ENCODE assay signal across 1 cellular context in the genomic region with DNA sequence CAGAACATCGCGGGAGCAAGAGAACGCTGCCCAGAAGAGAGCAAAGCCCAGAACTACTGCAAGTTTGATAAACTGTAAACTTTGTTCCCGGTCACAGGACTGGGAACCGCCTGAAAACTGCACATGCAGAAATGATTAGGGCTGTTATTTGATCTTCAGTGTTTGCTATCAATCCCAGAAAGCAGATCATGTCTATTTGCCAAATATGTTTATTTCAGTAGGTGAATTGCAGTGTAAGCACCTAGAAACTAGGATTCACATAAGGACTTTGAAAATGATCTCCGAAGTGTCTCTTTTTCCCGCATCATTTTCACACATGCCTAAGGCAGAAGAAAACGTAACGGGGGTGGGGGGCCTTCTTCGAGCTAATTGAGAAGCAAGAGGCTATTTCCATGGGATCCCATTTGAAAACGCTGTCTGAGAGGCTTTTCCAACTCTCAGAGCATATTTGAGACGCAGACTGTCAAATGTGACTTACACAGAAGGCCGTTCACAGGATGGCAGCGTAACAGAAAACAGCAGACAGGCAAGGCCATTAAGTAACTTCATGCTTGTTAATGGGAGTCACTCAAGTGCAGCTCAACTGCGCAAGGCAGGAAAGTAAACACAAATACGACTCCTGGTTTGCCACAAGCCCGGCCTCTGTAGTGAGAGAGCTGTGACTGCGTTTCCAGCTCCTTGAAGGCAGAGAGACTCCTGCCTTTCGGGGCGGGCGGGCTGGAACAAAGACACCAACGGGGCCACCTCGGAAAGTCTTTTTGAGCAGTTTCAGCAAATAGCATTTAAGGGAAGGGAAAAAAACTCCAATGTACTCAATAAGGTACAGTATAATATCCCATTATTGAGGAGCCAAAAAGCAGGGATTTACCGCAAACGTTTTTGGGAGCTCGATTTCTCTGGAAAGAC.
TF ChIP-seq lines count a peak whose summit lies in the region.

No MANE protein-coding gene starts in this region.

TF ChIP-seq in HepG2, 621 proteins besides CTCF, POLR2A, EP300 and RAD21 (continued from another document and continues in another):
- TF ChIP-seq ZBTB26 (CRISPR knock-in tag; IDR thresholded peaks at IDR 0.05; ENCODE audit: borderline replicate concordance) (peak; percentile 76), PRDM4 (CRISPR knock-in tag; IDR thresholded peaks at IDR 0.05; ENCODE audit: borderline replicate concordance) (no peak), FOXA3 (CRISPR knock-in tag; IDR thresholded peaks at IDR 0.05) (peak; percentile 95), TSC22D2 (CRISPR knock-in tag; IDR thresholded peaks at IDR 0.05; ENCODE audit: borderline replicate concordance) (peak; percentile 68; the same call in 1 of the 2 replicates), ZBTB25 (CRISPR knock-in tag; IDR thresholded peaks at IDR 0.05) (peak; percentile 50; the same call in 1 of the 2 replicates), SMAD1 (CRISPR knock-in tag; IDR thresholded peaks at IDR 0.05; ENCODE audit: borderline replicate concordance, low read depth) (no peak; the same call in 1 of the 2 replicates), ZNF549 (CRISPR knock-in tag; IDR thresholded peaks at IDR 0.05) (no peak), ZFP36 (IDR thresholded peaks at IDR 0.05; ENCODE audit: borderline replicate concordance, low read depth, low read length, partially characterized antibody) (no peak), ZNF296 (CRISPR knock-in tag; conservative IDR thresholded peaks at IDR 0.05) (peak; percentile 86; the same call in 1 of the 2 replicates), TEAD3 (CRISPR knock-in tag; optimal IDR thresholded peaks at IDR 0.05; ENCODE audit: borderline replicate concordance) (peak; percentile 85), KLF13 (CRISPR knock-in tag; IDR thresholded peaks at IDR 0.05) (no peak), NR0B2 (CRISPR knock-in tag; IDR thresholded peaks at IDR 0.05) (no peak), ZNF740 (CRISPR knock-in tag; IDR thresholded peaks at IDR 0.05) (no peak), MAZ (IDR thresholded peaks at IDR 0.05; ENCODE audit: borderline replicate concordance, low read depth, low read length) (no peak), MAZ (CRISPR knock-in tag; IDR thresholded peaks at IDR 0.05; ENCODE audit: low read depth) (peak; percentile 71; the same call in 1 of the 2 replicates), GATAD2A (CRISPR knock-in tag; IDR thresholded peaks at IDR 0.05) (peak; percentile 96), ATF7 (IDR thresholded peaks at IDR 0.05) (no peak), ATF7 (CRISPR knock-in tag; IDR thresholded peaks at IDR 0.05) (peak; percentile 60; the same call in 1 of the 2 replicates), JUND (CRISPR knock-in tag; IDR thresholded peaks at IDR 0.05) (peak; percentile 50; the same call in 1 of the 2 replicates), THAP11 (CRISPR knock-in tag; IDR thresholded peaks at IDR 0.05) (peak; percentile 82), ZSCAN30 (CRISPR knock-in tag; IDR thresholded peaks at IDR 0.05) (0 out of 2 replicates have a peak, but pooled peaks have one; percentile 35), MBNL3 (CRISPR knock-in tag; conservative IDR thresholded peaks at IDR 0.05) (no peak), IRX3 (CRISPR knock-in tag; IDR thresholded peaks at IDR 0.05; ENCODE audit: borderline replicate concordance, low read depth) (peak; percentile 86; the same call in 1 of the 2 replicates), ZNF121 (CRISPR knock-in tag; IDR thresholded peaks at IDR 0.05) (no peak), ZNF772 (CRISPR knock-in tag; IDR thresholded peaks at IDR 0.05) (peak; percentile 85), ZNF18 (CRISPR knock-in tag; IDR thresholded peaks at IDR 0.05; ENCODE audit: insufficient replicate concordance) (peak; percentile 93), ATAD3A (CRISPR knock-in tag; IDR thresholded peaks at IDR 0.05) (no peak), USF2 (IDR thresholded peaks at IDR 0.05; ENCODE audit: low read depth, low read length) (0 out of 2 replicates have a peak, but pooled peaks have one; percentile 10), USF2 (CRISPR knock-in tag; IDR thresholded peaks at IDR 0.05; ENCODE audit: borderline replicate concordance) (no peak)
- TF ChIP-seq, protein P1, sequence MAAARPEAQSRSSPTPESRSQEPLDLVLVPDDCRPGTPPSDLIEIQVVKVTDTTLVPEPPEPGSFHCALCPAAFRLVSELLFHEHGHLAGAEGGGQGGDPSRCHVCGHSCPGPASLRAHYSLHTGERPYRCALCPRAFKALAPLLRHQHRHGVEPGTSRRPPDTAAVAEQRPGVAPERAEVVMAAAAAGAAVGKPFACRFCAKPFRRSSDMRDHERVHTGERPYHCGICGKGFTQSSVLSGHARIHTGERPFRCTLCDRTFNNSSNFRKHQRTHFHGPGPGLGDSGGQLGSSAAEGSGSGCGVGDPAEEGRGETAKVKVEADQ (CRISPR knock-in tag; IDR thresholded peaks at IDR 0.05; ENCODE audit: borderline replicate concordance) = peak; percentile 82
- TF ChIP-seq, protein P2, sequence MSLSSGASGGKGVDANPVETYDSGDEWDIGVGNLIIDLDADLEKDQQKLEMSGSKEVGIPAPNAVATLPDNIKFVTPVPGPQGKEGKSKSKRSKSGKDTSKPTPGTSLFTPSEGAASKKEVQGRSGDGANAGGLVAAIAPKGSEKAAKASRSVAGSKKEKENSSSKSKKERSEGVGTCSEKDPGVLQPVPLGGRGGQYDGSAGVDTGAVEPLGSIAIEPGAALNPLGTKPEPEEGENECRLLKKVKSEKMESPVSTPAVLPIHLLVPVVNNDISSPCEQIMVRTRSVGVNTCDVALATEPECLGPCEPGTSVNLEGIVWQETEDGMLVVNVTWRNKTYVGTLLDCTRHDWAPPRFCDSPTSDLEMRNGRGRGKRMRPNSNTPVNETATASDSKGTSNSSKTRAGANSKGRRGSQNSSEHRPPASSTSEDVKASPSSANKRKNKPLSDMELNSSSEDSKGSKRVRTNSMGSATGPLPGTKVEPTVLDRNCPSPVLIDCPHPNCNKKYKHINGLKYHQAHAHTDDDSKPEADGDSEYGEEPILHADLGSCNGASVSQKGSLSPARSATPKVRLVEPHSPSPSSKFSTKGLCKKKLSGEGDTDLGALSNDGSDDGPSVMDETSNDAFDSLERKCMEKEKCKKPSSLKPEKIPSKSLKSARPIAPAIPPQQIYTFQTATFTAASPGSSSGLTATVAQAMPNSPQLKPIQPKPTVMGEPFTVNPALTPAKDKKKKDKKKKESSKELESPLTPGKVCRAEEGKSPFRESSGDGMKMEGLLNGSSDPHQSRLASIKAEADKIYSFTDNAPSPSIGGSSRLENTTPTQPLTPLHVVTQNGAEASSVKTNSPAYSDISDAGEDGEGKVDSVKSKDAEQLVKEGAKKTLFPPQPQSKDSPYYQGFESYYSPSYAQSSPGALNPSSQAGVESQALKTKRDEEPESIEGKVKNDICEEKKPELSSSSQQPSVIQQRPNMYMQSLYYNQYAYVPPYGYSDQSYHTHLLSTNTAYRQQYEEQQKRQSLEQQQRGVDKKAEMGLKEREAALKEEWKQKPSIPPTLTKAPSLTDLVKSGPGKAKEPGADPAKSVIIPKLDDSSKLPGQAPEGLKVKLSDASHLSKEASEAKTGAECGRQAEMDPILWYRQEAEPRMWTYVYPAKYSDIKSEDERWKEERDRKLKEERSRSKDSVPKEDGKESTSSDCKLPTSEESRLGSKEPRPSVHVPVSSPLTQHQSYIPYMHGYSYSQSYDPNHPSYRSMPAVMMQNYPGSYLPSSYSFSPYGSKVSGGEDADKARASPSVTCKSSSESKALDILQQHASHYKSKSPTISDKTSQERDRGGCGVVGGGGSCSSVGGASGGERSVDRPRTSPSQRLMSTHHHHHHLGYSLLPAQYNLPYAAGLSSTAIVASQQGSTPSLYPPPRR (CRISPR knock-in tag; IDR thresholded peaks at IDR 0.05; ENCODE audit: borderline replicate concordance) = peak; percentile 55
- TF ChIP-seq, protein P3, sequence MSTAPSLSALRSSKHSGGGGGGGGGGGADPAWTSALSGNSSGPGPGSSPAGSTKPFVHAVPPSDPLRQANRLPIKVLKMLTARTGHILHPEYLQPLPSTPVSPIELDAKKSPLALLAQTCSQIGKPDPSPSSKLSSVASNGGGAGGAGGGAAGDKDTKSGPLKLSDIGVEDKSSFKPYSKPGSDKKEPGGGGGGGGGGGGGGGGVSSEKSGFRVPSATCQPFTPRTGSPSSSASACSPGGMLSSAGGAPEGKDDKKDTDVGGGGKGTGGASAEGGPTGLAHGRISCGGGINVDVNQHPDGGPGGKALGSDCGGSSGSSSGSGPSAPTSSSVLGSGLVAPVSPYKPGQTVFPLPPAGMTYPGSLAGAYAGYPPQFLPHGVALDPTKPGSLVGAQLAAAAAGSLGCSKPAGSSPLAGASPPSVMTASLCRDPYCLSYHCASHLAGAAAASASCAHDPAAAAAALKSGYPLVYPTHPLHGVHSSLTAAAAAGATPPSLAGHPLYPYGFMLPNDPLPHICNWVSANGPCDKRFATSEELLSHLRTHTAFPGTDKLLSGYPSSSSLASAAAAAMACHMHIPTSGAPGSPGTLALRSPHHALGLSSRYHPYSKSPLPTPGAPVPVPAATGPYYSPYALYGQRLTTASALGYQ (CRISPR knock-in tag; IDR thresholded peaks at IDR 0.05) = no peak; the same call in 1 of the 2 replicates
